In genomic region chr10:100827819-100828743, GRCh38 we compare ENCODE assay signal across 9 cellular contexts.
A peak's percentile ranks its signal among the peaks of the same experiment; 100 is the strongest.
DNase-seq lines count a peak whose midpoint lies in the region; ATAC-seq, FAIRE-seq and TF ChIP-seq lines count a peak whose summit lies in the region.
"Had no signal": no experiment of that assay in that cellular context is flagged by ENCODE, and none has a peak within 500 bp of the region (broad histone marks: within the 10 kb centered on the region; RNA-seq: fewer than 3 reads in every experiment).

No MANE protein-coding gene starts in this region.

- TF ChIP-seq POLR2A in IMR-90 (IDR thresholded peaks at IDR 0.05; ENCODE audit: low read depth, low read length): no peak

- H3K4me1 Mint-ChIP-seq in Caco-2 (ENCODE audit: low read depth, unreplicated experiment): peaks cover 10% of the 10 kb centered on the region

- no TSS peak for BruUV-seq in Caco-2 (replicated peaks; lab: Mats Ljungman, UMichigan)
- no TSS peak for BruUV-seq in IMR-90 (replicated peaks; lab: Mats Ljungman, UMichigan)

- no peak overlapping the region for H3K27ac Mint-ChIP-seq in Caco-2 (ENCODE audit: unreplicated experiment)

- no peak overlapping the region for H3K23ac ChIP-seq in IMR-90 (ENCODE audit: low read depth, low read length)

- peak; percentile 61 to 79 for DNase-seq in Caco-2
- no peak for DNase-seq in IMR-90
- peak; percentile 77 for DNase-seq in activated CD8-positive, alpha-beta memory T cell treated with anti-CD3 and anti-CD28 coated beads, Interleukin-2, amount 50 U/mL, for 48 hours
- DNase-seq in left cardiac atrium: peak; percentile 40
- no peak for DNase-seq in skeletal muscle cell (ENCODE audit: low read depth)
- no peak for DNase-seq in RCC 7860 (ENCODE audit: low spot score)
- no peak for DNase-seq in DMS153 treated with DMSO at 0.1 percent for 48 hours (lab: John Stamatoyannopoulos, UW; ENCODE audit: unreplicated experiment)
- DNase-seq in midbrain (lab: John Stamatoyannopoulos, UW): no peak

- dilution Hi-C loops in IMR-90 (cut with HindIII; ENCODE audit: low sequenced_read_pairs, unreplicated experiment): no loop called here

- no peak overlapping the region for H2BK120ac ChIP-seq in IMR-90 (ENCODE audit: low read depth, low read length)

- no peak for FAIRE-seq in RCC 7860 (lab: Jason Lieb, UNC)
- FAIRE-seq: frontal cortex had no signal

- peak overlapping the region; percentile 77 for H2AFZ ChIP-seq in IMR-90 (replicated peaks; ENCODE audit: low read length, poor library complexity)

- no peaks in the 10 kb centered on the region for H3K9me3 Mint-ChIP-seq in Caco-2 (ENCODE audit: unreplicated experiment)

- no peak overlapping the region for H4K5ac ChIP-seq in IMR-90 (ENCODE audit: low read depth, low read length)

- no peak for TF ChIP-seq RAD21 in IMR-90 (IDR thresholded peaks at IDR 0.05; ENCODE audit: low read length)

- in situ Hi-C loops in IMR-90 (cut with MboI; ENCODE audit: low sequenced_read_pairs): no loop called here

- H2BK15ac ChIP-seq in IMR-90 (ENCODE audit: low read depth, low read length): no peak overlapping the region

- peaks cover 5% of the 10 kb centered on the region; the same call in 1 of the 2 replicates for H3K27me3 ChIP-seq in Caco-2 (replicated peaks; ENCODE audit: control insufficient read depth, insufficient read depth, low read length)
- H3K27me3 ChIP-seq in IMR-90 (ENCODE audit: control insufficient read depth, insufficient read depth, low read length): peaks cover 97% of the 10 kb centered on the region

- H2AK5ac ChIP-seq in IMR-90 (ENCODE audit: low read depth, low read length): no peak overlapping the region

- peak in 1 of 2 experiments; percentile 57 for TF ChIP-seq CTCF in Caco-2 (IDR thresholded peaks at IDR 0.05; ENCODE audit: insufficient read depth in 1 of 2, low read depth in 1 of 2, low read length in 1 of 2, severe bottlenecking in 1 of 2, unreplicated experiment in 1 of 2)
- no peak for TF ChIP-seq CTCF in IMR-90 (conservative IDR thresholded peaks at IDR 0.05; ENCODE audit: low read depth, low read length)

- H3K4ac ChIP-seq in IMR-90 (ENCODE audit: low read depth, low read length): no peak overlapping the region

- no peaks in the 10 kb centered on the region for H3K79me1 ChIP-seq in IMR-90 (ENCODE audit: low read depth in 1 of 2, low read length in 2 of 2)

- H3K4me2 ChIP-seq in IMR-90 (ENCODE audit: low read depth, low read length): peak overlapping the region; percentile 68; the same call in 1 of the 2 replicates

- H3K4me3 ChIP-seq in Caco-2 (ENCODE audit: low read depth, low read length) (peak overlapping the region; percentile 77), IMR-90 (ENCODE audit: insufficient read depth, low read depth, low read length) (no peak overlapping the region), skeletal muscle cell (ENCODE audit: low read depth, low read length) (peak overlapping the region; percentile 15)

- no peak overlapping the region for H2BK20ac ChIP-seq in IMR-90 (ENCODE audit: low read depth, low read length)

- H4K8ac ChIP-seq in IMR-90 (ENCODE audit: low read depth in 2 of 2, low read length in 2 of 2): no peak overlapping the region

- H3K36me3 ChIP-seq in Caco-2 (ENCODE audit: control insufficient read depth, insufficient read depth, low read length): no peaks in the 10 kb centered on the region
- no peaks in the 10 kb centered on the region for H3K36me3 ChIP-seq in IMR-90 (ENCODE audit: control insufficient read depth, insufficient read depth, low read length)

- no peaks in the 10 kb centered on the region for H4K20me1 ChIP-seq in IMR-90 (ENCODE audit: insufficient read depth, low read length)

- peak overlapping the region; percentile 48 for H2AK9ac ChIP-seq in IMR-90 (replicated peaks; ENCODE audit: low read depth, low read length, poor library complexity)

- intact Hi-C loops in Caco-2 (cut with micrococcal nuclease; ENCODE audit: unreplicated experiment) (loop anchor here (1.0 to 5.0 kb wide), 4 partner anchors 61 to 265 kb away; no protein-coding TSS in a partner anchor), IMR-90 (cut with micrococcal nuclease) (no loop called here), left cardiac atrium (cut with DNase I) (no loop called here)

- H3K4me1 ChIP-seq in Caco-2 (peaks cover 10% of the 10 kb centered on the region; the same call in 1 of the 2 replicates), IMR-90 (ENCODE audit: control insufficient read depth, insufficient read depth, low read length) (peaks cover 4% of the 10 kb centered on the region; the same call in 1 of the 2 replicates)

- CTCF ChIA-PET in Caco-2 (lab: Charles Lee): interaction anchor here (0.7 to 1.3 kb wide), 5 partner anchors 14 to 227 kb away, joined by 3 to 12 read pairs (median 7); no protein-coding TSS in a partner anchor
- CTCF ChIA-PET in IMR-90 (lab: Yijun Ruan, JAX): no interaction called here

- H3K27ac ChIP-seq in IMR-90 (ENCODE audit: insufficient read depth, low read length): no peak overlapping the region

- no peak overlapping the region for H4K91ac ChIP-seq in IMR-90 (ENCODE audit: insufficient read depth, low read depth, low read length)

- H3K36me3 Mint-ChIP-seq in Caco-2 (ENCODE audit: insufficient read depth, unreplicated experiment): no peaks in the 10 kb centered on the region

- POLR2A ChIA-PET in Caco-2 (lab: Charles Lee) (interaction anchor here (0.8 kb wide), 1 partner anchor 233 kb away, joined by 4 read pairs; no protein-coding TSS in a partner anchor), IMR-90 (lab: Charles Lee; ENCODE audit: unreplicated experiment) (no interaction called here)

- no peak overlapping the region for H3K18ac ChIP-seq in IMR-90 (ENCODE audit: low read depth, low read length)

- H3K14ac ChIP-seq in IMR-90 (replicated peaks; ENCODE audit: low read depth, low read length): no peak overlapping the region

- ATAC-seq in IMR-90 (ENCODE audit: low read depth): peak; percentile 74
- ATAC-seq in left cardiac atrium: peak; percentile 63 to 65

- H3K4me3 Mint-ChIP-seq in Caco-2 (ENCODE audit: unreplicated experiment): peak overlapping the region; percentile 80

- no peaks in the 10 kb centered on the region for H3K9me3 ChIP-seq in Caco-2
- no peaks in the 10 kb centered on the region; the same call in 1 of the 2 replicates for H3K9me3 ChIP-seq in IMR-90 (ENCODE audit: control insufficient read depth, insufficient read depth, low read length)

- no peaks in the 10 kb centered on the region for H3K9me1 ChIP-seq in IMR-90 (ENCODE audit: insufficient read depth, low read length)

- no peak overlapping the region for H3K9ac ChIP-seq in IMR-90 (ENCODE audit: low read depth, low read length)

- no peak overlapping the region for H3K56ac ChIP-seq in IMR-90 (ENCODE audit: extremely low read depth, insufficient read depth, low read length)

- peaks cover 33% of the 10 kb centered on the region for H3K27me3 Mint-ChIP-seq in Caco-2 (ENCODE audit: insufficient read depth, unreplicated experiment)

- WGBS in IMR-90 (ENCODE audit: extremely low coverage in 2 of 2, insufficient read length in 1 of 2), 2 experiments: 5% methylated on average over 17 of the region's 69 CpGs; no CpG with 5 or more reads in 1 of the 2 experiments

- no peak overlapping the region for H2BK5ac ChIP-seq in IMR-90 (ENCODE audit: low read depth, low read length, poor library complexity, severe bottlenecking)

TF ChIP-seq in IMR-90, 13 proteins besides CTCF, POLR2A, EP300 and RAD21:
- TF ChIP-seq MAZ (IDR thresholded peaks at IDR 0.05; ENCODE audit: borderline replicate concordance, low read depth, low read length) (no peak), SMC3 (IDR thresholded peaks at IDR 0.05; ENCODE audit: low read depth, low read length) (no peak), BHLHE40 (IDR thresholded peaks at IDR 0.05; ENCODE audit: low read depth, low read length) (no peak), MXI1 (IDR thresholded peaks at IDR 0.05; ENCODE audit: borderline replicate concordance, low read depth, low read length) (no peak), RCOR1 (IDR thresholded peaks at IDR 0.05; ENCODE audit: insufficient replicate concordance, low read length) (no peak), NFE2L2 (IDR thresholded peaks at IDR 0.05; ENCODE audit: low read depth, low read length) (no peak), CEBPB (IDR thresholded peaks at IDR 0.05; ENCODE audit: low read depth, low read length) (no peak), MAFK (IDR thresholded peaks at IDR 0.05; ENCODE audit: low read depth, low read length) (no peak), ELK1 (IDR thresholded peaks at IDR 0.05; ENCODE audit: borderline replicate concordance, low read depth, low read length) (no peak), USF2 (IDR thresholded peaks at IDR 0.05; ENCODE audit: low read depth, low read length) (no peak), FOS (IDR thresholded peaks at IDR 0.05; ENCODE audit: low read depth, low read length) (no peak), CHD1 (IDR thresholded peaks at IDR 0.05; ENCODE audit: low read depth, low read length) (no peak), RFX5 (IDR thresholded peaks at IDR 0.05; ENCODE audit: low read depth, low read length) (no peak)

Comparison
In these comparisons a context has a peak if more than half of its experiments do, and no peak if none do; other contexts are left out.
1. DNase-seq: peak in Caco-2 (2 of 2), activated CD8-positive, alpha-beta memory T cell treated with anti-CD3 and anti-CD28 coated beads, Interleukin-2, amount 50 U/mL, for 48 hours (single experiment) and left cardiac atrium (single experiment); none in IMR-90 (single experiment), skeletal muscle cell (single experiment), RCC 7860 (single experiment), DMS153 treated with DMSO at 0.1 percent for 48 hours (single experiment) and midbrain (single experiment).